ENCODE assay signal across 12 cellular contexts in genomic region chr4:81650871-81651270, GRCh38.
DNase-seq lines count a peak whose midpoint lies in the region; ATAC-seq, FAIRE-seq and TF ChIP-seq lines count a peak whose summit lies in the region.
"Had no signal": no experiment of that assay in that cellular context is flagged by ENCODE, and none has a peak within 500 bp of the region (broad histone marks: within the 10 kb centered on the region; RNA-seq: fewer than 3 reads in every experiment).

No MANE protein-coding gene starts in this region.

- peak; percentile 62 for DNase-seq in DMS153 treated with DMSO at 0.1 percent for 48 hours (lab: John Stamatoyannopoulos, UW; ENCODE audit: unreplicated experiment)
- DNase-seq in NCI-H1417 (lab: John Stamatoyannopoulos, UW): peak; percentile 61 to 96 (median 86)
- DNase-seq in WTC11 (ENCODE audit: low spot score): no peak
- DNase-seq in HepG2 (ENCODE audit: low spot score): no peak
- DNase-seq in osteoblast (ENCODE audit: insufficient read length, low spot score, missing footprints): no peak
- no peak for DNase-seq in middle frontal gyrus (ENCODE audit: extremely low spot score, low spot score)
- DNase-seq in activated effector memory CD4-positive, alpha-beta T cell treated with Interleukin-2 at 50 U/mL for 16 hours: no peak
- DNase-seq: central memory CD4-positive, alpha-beta T cell; T-helper 2 cell had no signal

- TF ChIP-seq CTCF in WTC11 (IDR thresholded peaks at IDR 0.05) (no peak), HepG2 (CRISPR knock-in tag; IDR thresholded peaks at IDR 0.05) (no peak), osteoblast (IDR thresholded peaks at IDR 0.05; ENCODE audit: extremely low read depth, low read depth, low read length) (no peak)

- POLR2A ChIA-PET in WTC11 (lab: Charles Lee) (no interaction called here), HepG2 (lab: Yijun Ruan, JAX) (no interaction called here)

- intact Hi-C loops in HepG2 (cut with micrococcal nuclease; ENCODE audit: unreplicated experiment): no loop called here

- no peak for TF ChIP-seq RAD21 in HepG2 (CRISPR knock-in tag; IDR thresholded peaks at IDR 0.05)

- TF ChIP-seq POLR2A in HepG2 (IDR thresholded peaks at IDR 0.05; ENCODE audit: insufficient read depth in 1 of 2, low read depth in 2 of 2, low read length in 2 of 2): no peak

- H3K27me3 ChIP-seq in HepG2 (ENCODE audit: control insufficient read depth in 1 of 2, insufficient read depth in 2 of 2, low read length in 2 of 2) (no peaks in the 10 kb centered on the region; a peak in 1 of 5 replicates), osteoblast (ENCODE audit: insufficient read depth, low read length) (no peaks in the 10 kb centered on the region)

- no peaks in the 10 kb centered on the region for H3K9me3 ChIP-seq in HepG2 (ENCODE audit: low read length)
- H3K9me3 ChIP-seq in osteoblast (ENCODE audit: low read depth, low read length): no peaks in the 10 kb centered on the region
- H3K9me3 ChIP-seq: neutrophil had no signal

- H3K4me1 ChIP-seq in HepG2 (ENCODE audit: insufficient read depth, low read length) (peaks cover 11% of the 10 kb centered on the region), osteoblast (ENCODE audit: insufficient read depth, low read length) (no peaks in the 10 kb centered on the region)

- no peaks in the 10 kb centered on the region for H3K36me3 Mint-ChIP-seq in WTC11

- H3K4me3 ChIP-seq in HepG2 (replicated peaks in 1 of 3; ENCODE audit: insufficient read depth in 1 of 3, low read depth in 2 of 3, low read length in 3 of 3) (no peak overlapping the region), osteoblast (ENCODE audit: insufficient read depth, low read length) (no peak overlapping the region)

- no peak for FAIRE-seq in HepG2 (lab: Jason Lieb, UNC)
- FAIRE-seq: GM12891 had no signal

- no peak overlapping the region for H3K9ac ChIP-seq in HepG2 (ENCODE audit: insufficient read depth, low read depth, low read length)

- BruUV-seq in HepG2 (replicated peaks; lab: Mats Ljungman, UMichigan): no TSS peak

- H3K9me3 Mint-ChIP-seq in WTC11: peaks cover 6% of the 10 kb centered on the region

- CTCF ChIA-PET in WTC11 (lab: Charles Lee): interaction anchor here (0.9 kb wide), 1 partner anchor 184 kb away, joined by 3 read pairs; no protein-coding TSS in a partner anchor
- CTCF ChIA-PET in HepG2 (lab: Yijun Ruan, JAX; ENCODE audit: low intra/inter-chr PET ratio, low total read pairs): no interaction called here

- H3K4me1 Mint-ChIP-seq in WTC11: peaks cover 32% of the 10 kb centered on the region

- ATAC-seq in WTC11 (peak; percentile 81), HepG2 (peak; percentile 42; the same call in 1 of the 3 replicates), HG03520 (IDR thresholded peaks at IDR 0.05; ENCODE audit: unreplicated experiment) (no peak)

- H3K79me2 ChIP-seq in HepG2 (ENCODE audit: insufficient read depth, low read length): no peaks in the 10 kb centered on the region
- H3K79me2 ChIP-seq in osteoblast (ENCODE audit: insufficient read depth, low read length): no peaks in the 10 kb centered on the region

- H3K36me3 ChIP-seq in HepG2 (replicated peaks in 1 of 2; ENCODE audit: control insufficient read depth in 1 of 2, insufficient read depth in 2 of 2, low read length in 2 of 2): no peaks in the 10 kb centered on the region
- no peaks in the 10 kb centered on the region for H3K36me3 ChIP-seq in osteoblast (ENCODE audit: insufficient read depth, low read length)
- H3K36me3 ChIP-seq: neutrophil had no signal

- 0% methylated on average over 2 of the region's 2 CpGs for WGBS in HepG2 (ENCODE audit: low lambda C conversion rate)

- no peak overlapping the region for H3K27ac Mint-ChIP-seq in WTC11

- peaks cover 78% of the 10 kb centered on the region for H3K27me3 Mint-ChIP-seq in WTC11 (ENCODE audit: low read depth)

- in situ Hi-C loops in HepG2 (cut with HindIII; ENCODE audit: extremely low pct_ligation_motif_present, low pct_unique_long_range_greater_than_20kb): no loop called here

- H3K27ac ChIP-seq in HepG2 (ENCODE audit: extremely low read length, insufficient read depth, low read length) (no peak overlapping the region), osteoblast (ENCODE audit: low read depth, low read length) (no peak overlapping the region)
- H3K27ac ChIP-seq: neutrophil had no signal

- H4K20me1 ChIP-seq in HepG2 (ENCODE audit: insufficient read depth, low read length) (no peaks in the 10 kb centered on the region), osteoblast (ENCODE audit: insufficient read depth, low read length) (no peaks in the 10 kb centered on the region)

- TF ChIP-seq EP300 in HepG2 (IDR thresholded peaks at IDR 0.05; ENCODE audit: low read depth in 2 of 2, low read length in 2 of 2) (no peak), HepG2 (CRISPR knock-in tag; IDR thresholded peaks at IDR 0.05; ENCODE audit: borderline replicate concordance) (no peak)

- no peak overlapping the region for H3K4me2 ChIP-seq in HepG2 (ENCODE audit: low read depth, low read length)
- H3K4me2 ChIP-seq in osteoblast (ENCODE audit: insufficient read depth, low read length): no peak overlapping the region

- H2AFZ ChIP-seq in HepG2 (ENCODE audit: low read length): no peak overlapping the region
- no peak overlapping the region for H2AFZ ChIP-seq in osteoblast (ENCODE audit: low read length)

- H3K4me3 Mint-ChIP-seq in WTC11: no peak overlapping the region

TF ChIP-seq in WTC11, 78 proteins besides CTCF, POLR2A, EP300 and RAD21 (continues in another document):
- TF ChIP-seq ZNF281 (CRISPR knock-in tag; IDR thresholded peaks at IDR 0.05): no peak
- TF ChIP-seq KAT7 (CRISPR knock-in tag; IDR thresholded peaks at IDR 0.05; ENCODE audit: borderline replicate concordance): no peak
- TF ChIP-seq CREM (CRISPR knock-in tag; IDR thresholded peaks at IDR 0.05): no peak
- TF ChIP-seq USF2 (CRISPR knock-in tag; IDR thresholded peaks at IDR 0.05): no peak
- TF ChIP-seq FOXJ3 (CRISPR knock-in tag; IDR thresholded peaks at IDR 0.05; ENCODE audit: borderline replicate concordance): no peak

TF ChIP-seq in HepG2, 621 proteins besides CTCF, POLR2A, EP300 and RAD21:
- TF ChIP-seq ZNF83 (CRISPR knock-in tag; IDR thresholded peaks at IDR 0.05; ENCODE audit: borderline replicate concordance) (no peak), ATF1 (CRISPR knock-in tag; IDR thresholded peaks at IDR 0.05) (no peak), RORA (CRISPR knock-in tag; IDR thresholded peaks at IDR 0.05) (no peak), AGO2 (optimal IDR thresholded peaks at IDR 0.05; ENCODE audit: low read depth, low read length) (no peak), KLF9 (CRISPR knock-in tag; IDR thresholded peaks at IDR 0.05; ENCODE audit: low read depth) (no peak), HMG20B (CRISPR knock-in tag; conservative IDR thresholded peaks at IDR 0.05) (no peak), TRIM22 (IDR thresholded peaks at IDR 0.05) (no peak)

Comparison
In these comparisons a context has a peak if more than half of its experiments do, and no peak if none do; other contexts are left out.
1. DNase-seq: peak in DMS153 treated with DMSO at 0.1 percent for 48 hours (single experiment) and NCI-H1417 (3 of 3); none in WTC11 (single experiment), HepG2 (single experiment), osteoblast (single experiment), middle frontal gyrus (single experiment) and activated effector memory CD4-positive, alpha-beta T cell treated with Interleukin-2 at 50 U/mL for 16 hours (single experiment).